8 cellular contexts compared by ENCODE assay signal in the genomic region with DNA sequence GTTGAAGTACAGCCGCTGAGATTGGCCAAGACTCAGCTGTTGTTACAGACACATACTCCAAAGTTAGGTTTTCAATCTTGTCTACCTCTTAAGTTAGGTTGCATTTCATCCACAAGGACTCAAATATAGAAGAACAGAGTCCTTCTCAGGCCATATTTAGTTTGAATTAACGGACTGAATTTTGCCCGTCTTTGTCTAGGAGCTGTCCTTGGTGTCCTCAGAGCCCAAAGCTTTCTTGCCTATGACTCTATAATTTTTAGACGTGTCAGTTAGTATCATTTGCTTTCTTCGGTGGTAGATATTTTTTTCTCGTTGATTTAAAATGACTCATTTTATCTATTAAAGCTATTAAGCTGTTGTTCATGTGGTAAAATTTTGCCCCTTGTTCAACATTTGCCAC.
"Had no signal": no experiment of that assay in that cellular context is flagged by ENCODE, and none has a peak within 500 bp of the region (broad histone marks: within the 10 kb centered on the region; RNA-seq: fewer than 3 reads in every experiment).

No MANE protein-coding gene starts in this region.

- H3K27ac ChIP-seq: HL-60, KMS-11 had no signal

- ATAC-seq: HepG2, K562 had no signal

- DNase-seq: IMR-90, KBM-7, KG1 had no signal

- H3K4me3 ChIP-seq: K562 had no signal

- H3K9ac ChIP-seq: KMS-11 had no signal

- FAIRE-seq: HepG2, HTR-8/SVneo, K562 had no signal

- H3K4me2 ChIP-seq: KMS-11 had no signal
